ENCODE assay signal across 19 cellular contexts in the genomic region with DNA sequence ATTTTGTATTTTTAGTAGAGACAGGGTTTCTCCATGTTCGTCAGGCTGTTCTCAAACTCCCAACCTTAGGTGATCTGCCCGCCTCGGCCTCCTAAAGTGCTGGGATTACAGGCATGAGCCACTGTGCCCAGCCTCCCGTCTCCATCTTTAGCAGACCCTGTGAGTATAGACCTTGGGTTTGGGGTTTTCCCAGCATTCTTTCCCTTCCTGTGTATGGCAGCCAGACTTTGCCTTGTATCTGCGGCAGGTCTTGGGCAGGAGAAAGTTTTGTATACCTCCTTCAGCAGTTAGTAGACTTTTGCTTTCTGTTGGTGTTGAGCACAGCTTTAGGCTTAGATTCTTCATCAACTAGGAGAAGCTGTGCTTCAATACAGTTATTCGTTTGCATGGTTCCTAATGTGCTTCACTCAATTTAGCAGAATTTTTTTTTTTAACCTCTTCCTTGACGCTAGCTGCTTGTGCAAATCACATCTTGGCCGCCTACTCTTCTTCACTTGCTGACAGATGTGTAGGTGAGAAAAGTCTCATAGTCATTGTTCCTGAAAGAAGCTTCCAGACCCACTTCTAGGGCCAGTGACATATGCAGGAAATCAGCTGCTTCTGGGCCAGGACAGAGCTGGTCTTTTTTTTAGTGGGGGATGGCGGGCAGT. TPM values are rescaled to one million over a fixed set of nuclear protein-coding genes. Genes with fewer than 3 reads are reported as not detected.
DNase-seq lines count a peak whose midpoint lies in the region; ATAC-seq and TF ChIP-seq lines count a peak whose summit lies in the region.
"Had no signal": no experiment of that assay in that cellular context is flagged by ENCODE, and none has a peak within 500 bp of the region (broad histone marks: within the 10 kb centered on the region; RNA-seq: fewer than 3 reads in every experiment).

No MANE protein-coding gene starts in this region.

- intact Hi-C loops in CD14-positive monocyte (cut with micrococcal nuclease): no loop called here
- intact Hi-C loops in CD4-positive, alpha-beta memory T cell (cut with micrococcal nuclease): loop anchor here (5.0 kb wide), 1 partner anchor 38 kb away; a partner anchor contains a TSS

- TF ChIP-seq POLR2A in suprapubic skin (IDR thresholded peaks at IDR 0.05): no peak

- POLR2A ChIA-PET in CD4-positive, alpha-beta memory T cell (lab: Charles Lee; ENCODE audit: partially characterized antibody): no interaction called here

- H3K27ac Mint-ChIP-seq in CD14-positive monocyte: peak overlapping the region in 5 of 7 donors; percentile 10 to 86 (median 69)
- peak overlapping the region in 5 of 7 donors; percentile 2 to 74 (median 43) for H3K27ac Mint-ChIP-seq in CD4-positive, alpha-beta memory T cell
- H3K27ac Mint-ChIP-seq: stimulated activated effector memory CD8-positive, alpha-beta T cell treated with anti-CD3 and anti-CD28 coated beads, Interleukin-12 subunit alpha, Interleukin-12 subunit beta, amount 100 ng/mL, for 72 hours had no signal

- no peak overlapping the region for H4K5ac ChIP-seq in mesendoderm (ENCODE audit: low read length)

- DNase-seq in CD14-positive monocyte (ENCODE audit: low spot score) (no peak), mesendoderm (no peak), suprapubic skin (ENCODE audit: low spot score in 2 of 2) (no peak), G401 (ENCODE audit: low spot score) (no peak)
- no peak for DNase-seq in CD4-positive, alpha-beta memory T cell
- DNase-seq: activated gamma-delta T cell treated with Interleukin-2 at 50 U/mL for 16 hours, body of pancreas, Caco-2, heart left ventricle, left ventricle myocardium superior, NCI-H1436 treated with DMSO at 0.1 percent for 48 hours, NCI-H2171 treated with DMSO at 0.1 percent for 48 hours, NCI-H82, right lobe of liver, thyroid gland had no signal

- no peaks in the 10 kb centered on the region for H3K9me3 ChIP-seq in CD4-positive, alpha-beta memory T cell (ENCODE audit: control insufficient read depth in 1 of 2, low read length in 2 of 2)
- H3K9me3 ChIP-seq in OCI-LY3 (ENCODE audit: insufficient read depth, low read length): no peaks in the 10 kb centered on the region
- H3K9me3 ChIP-seq in suprapubic skin: no peaks in the 10 kb centered on the region
- H3K9me3 ChIP-seq: body of pancreas, Caco-2, right lobe of liver, thyroid gland had no signal

- H2BK15ac ChIP-seq in mesendoderm (replicated peaks; ENCODE audit: low read depth): no peak overlapping the region

- H3K27me3 Mint-ChIP-seq in CD14-positive monocyte (ENCODE audit: low read depth in 3 of 3): peaks cover 0 to 3% (median 0%) of the 10 kb centered on the region in 3 donors
- no peaks in the 10 kb centered on the region for H3K27me3 Mint-ChIP-seq in CD4-positive, alpha-beta memory T cell

- peak overlapping the region; percentile 64 for H3K56ac ChIP-seq in mesendoderm (ENCODE audit: low read length)

- H3K4me1 Mint-ChIP-seq in CD14-positive monocyte: peaks cover 61% of the 10 kb centered on the region
- peaks cover 34 to 65% (median 42%) of the 10 kb centered on the region in 4 donors for H3K4me1 Mint-ChIP-seq in CD4-positive, alpha-beta memory T cell

- H4K20me1 ChIP-seq in OCI-LY3 (ENCODE audit: insufficient read depth, low read length): peaks cover 79% of the 10 kb centered on the region

- no peak overlapping the region for H3K4ac ChIP-seq in mesendoderm (ENCODE audit: low read depth, low read length)

- peaks cover 16% of the 10 kb centered on the region for H3K4me1 ChIP-seq in CD4-positive, alpha-beta memory T cell (ENCODE audit: insufficient read depth, low read length)
- H3K4me1 ChIP-seq in OCI-LY3 (ENCODE audit: low read length) (peaks cover 21% of the 10 kb centered on the region), mesendoderm (ENCODE audit: control insufficient read depth, low read depth, low read length) (peaks cover 7% of the 10 kb centered on the region), suprapubic skin (no peaks in the 10 kb centered on the region)
- H3K4me1 ChIP-seq: body of pancreas, Caco-2, right lobe of liver, thyroid gland had no signal

- peak overlapping the region; percentile 45 for H3K23ac ChIP-seq in mesendoderm (ENCODE audit: low read length)

- peaks cover 87% of the 10 kb centered on the region for H3K79me2 ChIP-seq in OCI-LY3 (ENCODE audit: low read length)
- peaks cover 30% of the 10 kb centered on the region for H3K79me2 ChIP-seq in mesendoderm (ENCODE audit: control insufficient read depth, insufficient read depth, low read length)

- H3K9ac ChIP-seq in OCI-LY3 (ENCODE audit: low read length) (no peak overlapping the region), mesendoderm (ENCODE audit: low read length) (no peak overlapping the region)

- peaks cover 0 to 3% (median 0%) of the 10 kb centered on the region in 7 donors for H3K9me3 Mint-ChIP-seq in CD14-positive monocyte
- peaks cover 0 to 11% (median 0%) of the 10 kb centered on the region in 8 donors for H3K9me3 Mint-ChIP-seq in CD4-positive, alpha-beta memory T cell
- H3K9me3 Mint-ChIP-seq: stimulated activated effector memory CD8-positive, alpha-beta T cell treated with anti-CD3 and anti-CD28 coated beads, Interleukin-12 subunit alpha, Interleukin-12 subunit beta, amount 100 ng/mL, for 72 hours had no signal

- H3K36me3 Mint-ChIP-seq in CD14-positive monocyte: peaks cover 6 to 18% of the 10 kb centered on the region in 2 donors
- H3K36me3 Mint-ChIP-seq in CD4-positive, alpha-beta memory T cell: peaks cover 8 to 13% of the 10 kb centered on the region in 2 donors

- no peak overlapping the region for H2BK120ac ChIP-seq in mesendoderm (ENCODE audit: low read depth, low read length)

- no peak overlapping the region for H3K4me3 Mint-ChIP-seq in CD14-positive monocyte
- H3K4me3 Mint-ChIP-seq in CD4-positive, alpha-beta memory T cell: peak overlapping the region in 6 of 8 donors; percentile 4 to 53 (median 34)
- H3K4me3 Mint-ChIP-seq: stimulated activated effector memory CD8-positive, alpha-beta T cell treated with anti-CD3 and anti-CD28 coated beads, Interleukin-12 subunit alpha, Interleukin-12 subunit beta, amount 100 ng/mL, for 72 hours had no signal

- H2AFZ ChIP-seq in OCI-LY3 (ENCODE audit: low read depth, low read length): no peak overlapping the region

- no peak overlapping the region for H3K4me3 ChIP-seq in CD4-positive, alpha-beta memory T cell (ENCODE audit: low read length in 2 of 2)
- H3K4me3 ChIP-seq in OCI-LY3 (ENCODE audit: low read length): peak overlapping the region; percentile 2; the same call in 1 of the 2 replicates
- H3K4me3 ChIP-seq in mesendoderm (ENCODE audit: low read length): no peak overlapping the region
- H3K4me3 ChIP-seq in suprapubic skin: no peak overlapping the region
- H3K4me3 ChIP-seq: body of pancreas, HAP-1, heart left ventricle, right lobe of liver, thyroid gland had no signal

- CTCF ChIA-PET in CD4-positive, alpha-beta memory T cell (lab: Charles Lee; ENCODE audit: partially characterized antibody): no interaction called here

- in situ Hi-C loops in G401 (cut with HindIII; ENCODE audit: low sequenced_read_pairs): no loop called here

- no peak overlapping the region for H3K18ac ChIP-seq in mesendoderm (ENCODE audit: low read length)

- TF ChIP-seq EP300 in suprapubic skin (IDR thresholded peaks at IDR 0.05): no peak

- H4K8ac ChIP-seq in mesendoderm (ENCODE audit: low read depth, low read length): no peak overlapping the region

- H3K79me1 ChIP-seq in mesendoderm (ENCODE audit: low read length): peaks cover 20% of the 10 kb centered on the region

- H3K27me3 ChIP-seq in CD4-positive, alpha-beta memory T cell (ENCODE audit: insufficient read depth, low read length): no peaks in the 10 kb centered on the region
- H3K27me3 ChIP-seq in OCI-LY3 (ENCODE audit: low read depth, low read length): no peaks in the 10 kb centered on the region
- H3K27me3 ChIP-seq in mesendoderm (ENCODE audit: insufficient read depth, low read length, poor library complexity): no peaks in the 10 kb centered on the region
- no peaks in the 10 kb centered on the region for H3K27me3 ChIP-seq in suprapubic skin
- H3K27me3 ChIP-seq: body of pancreas, heart left ventricle, right lobe of liver, thyroid gland had no signal

- no peak overlapping the region for H2AK5ac ChIP-seq in mesendoderm (ENCODE audit: low read length)

- H3K36me3 ChIP-seq in CD4-positive, alpha-beta memory T cell (ENCODE audit: insufficient read depth, low read length): no peaks in the 10 kb centered on the region
- H3K36me3 ChIP-seq in OCI-LY3 (replicated peaks; ENCODE audit: low read depth, low read length) (no peaks in the 10 kb centered on the region), mesendoderm (ENCODE audit: control insufficient read depth, insufficient read depth, low read length) (no peaks in the 10 kb centered on the region), suprapubic skin (no peaks in the 10 kb centered on the region)
- H3K36me3 ChIP-seq: HAP-1, heart left ventricle, right lobe of liver, thyroid gland had no signal

- TF ChIP-seq CTCF in CD14-positive monocyte (IDR thresholded peaks at IDR 0.05): no peak
- no peak for TF ChIP-seq CTCF in OCI-LY3 (IDR thresholded peaks at IDR 0.05; ENCODE audit: low read depth, low read length)
- no peak for TF ChIP-seq CTCF in suprapubic skin (IDR thresholded peaks at IDR 0.05)

- H3K4me2 ChIP-seq in OCI-LY3 (ENCODE audit: low read length): peak overlapping the region; percentile 52
- no peak overlapping the region for H3K4me2 ChIP-seq in mesendoderm (ENCODE audit: low read length)

- no peak overlapping the region for H3K27ac ChIP-seq in CD4-positive, alpha-beta memory T cell (ENCODE audit: low read depth, low read length)
- H3K27ac ChIP-seq in OCI-LY3 (ENCODE audit: low read length) (peak overlapping the region; percentile 31), mesendoderm (ENCODE audit: low read depth, low read length) (no peak overlapping the region), suprapubic skin (no peak overlapping the region)
- H3K27ac ChIP-seq: body of pancreas, heart left ventricle, right lobe of liver, thyroid gland had no signal

- no peak overlapping the region for H2BK5ac ChIP-seq in mesendoderm (ENCODE audit: low read length)

- no CpG with 5 or more reads among the region's 9 CpGs for WGBS in mesendoderm (ENCODE audit: extremely low coverage, insufficient coverage, low lambda C conversion rate)
- 95% methylated on average over 9 of the region's 9 CpGs for WGBS in suprapubic skin

- no peak for ATAC-seq in activated CD4-positive, CD25-positive, alpha-beta regulatory T cell treated with anti-CD3 and anti-CD28 coated beads, Interleukin-2, amount 50 U/mL, for 24 hours
- ATAC-seq: body of pancreas; heart left ventricle; left ventricle myocardium superior; right lobe of liver; stimulated activated effector memory CD8-positive, alpha-beta T cell treated with anti-CD3 and anti-CD28 coated beads, Interleukin-12 subunit alpha, Interleukin-12 subunit beta, amount 100 ng/mL, for 72 hours had no signal

RNA-seq across cellular contexts. Expression of a gene that starts 38.4 kb away (rescaled TPM):
- polyA plus RNA-seq in CD14-positive monocyte: 10 to 100 TPM; 64.5 to 71.1 TPM
- total RNA-seq in CD4-positive, alpha-beta memory T cell: 10 to 100 TPM; 54.0 to 54.9 TPM
- polyA plus RNA-seq in CD4-positive, alpha-beta memory T cell: 10 to 100 TPM; 44.9 to 71.2 TPM
- polyA plus RNA-seq in mesendoderm (2013, experiment 1 of 2): 29.3 TPM
- 29.3 TPM for polyA plus RNA-seq in mesendoderm (2013, experiment 2 of 2)
- 10 to 100 TPM; 23.6 to 31.0 (median 27.9) TPM for total RNA-seq in suprapubic skin
- total RNA-seq in G401 (2014; rRNA removed; shearing (Covaris generic)): 5.3 and 13.9 TPM in 2 replicates

Comparison
In these comparisons a context has a peak if more than half of its experiments do, and no peak if none do; other contexts are left out.
1. H3K4me3 Mint-ChIP-seq: peak in CD4-positive, alpha-beta memory T cell (6 of 8); none in CD14-positive monocyte (0 of 2).